Comparison of ENCODE assay signal across 8 cellular contexts in the genomic region with DNA sequence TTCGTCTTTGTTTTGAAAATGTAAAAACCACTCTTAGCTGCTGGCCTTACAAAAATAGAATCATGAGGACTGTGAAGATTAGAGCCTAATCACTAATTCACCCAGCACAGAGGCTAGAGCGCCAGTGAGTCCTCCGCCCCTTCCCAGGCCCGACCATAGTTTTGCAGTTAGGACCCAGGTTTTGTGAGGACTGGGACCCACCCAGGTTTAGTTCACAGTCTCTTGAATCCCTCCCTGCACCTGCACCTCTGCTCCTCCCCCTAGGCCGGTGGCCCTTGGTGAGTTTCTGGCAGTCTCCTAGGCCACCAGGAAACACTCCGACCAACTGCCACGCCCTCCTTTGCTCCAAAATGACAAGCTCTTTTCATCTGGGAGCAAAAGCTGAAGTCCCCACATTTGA.
DNase-seq lines count a peak whose midpoint lies in the region; ATAC-seq and TF ChIP-seq lines count a peak whose summit lies in the region.

No MANE protein-coding gene starts in this region.

- H3K27ac Mint-ChIP-seq in stimulated activated naive CD8-positive, alpha-beta T cell treated with anti-CD3 and anti-CD28 coated beads, Interleukin-15, amount 100 ng/mL, for 72 hours = peak overlapping the region; percentile 64 to 77

- H4K20me1 ChIP-seq in mammary epithelial cell (ENCODE audit: insufficient read depth, low read length) = no peaks in the 10 kb centered on the region

- no peaks in the 10 kb centered on the region for H3K27me3 Mint-ChIP-seq in stimulated activated naive CD8-positive, alpha-beta T cell treated with anti-CD3 and anti-CD28 coated beads, Interleukin-15, amount 100 ng/mL, for 72 hours

- no peak for TF ChIP-seq CTCF in mammary epithelial cell (conservative IDR thresholded peaks at IDR 0.05 in 1 of 2, IDR thresholded peaks at IDR 0.05 in 1 of 2; ENCODE audit: extremely low read depth in 1 of 2, insufficient read depth in 1 of 2, low read depth in 1 of 2, low read length in 2 of 2)

- H3K4me3 ChIP-seq in NT2/D1 (ENCODE audit: insufficient read length, low read depth) (peak overlapping the region; percentile 79), mammary epithelial cell (replicated peaks in 1 of 3; ENCODE audit: insufficient read depth in 1 of 3, low read depth in 2 of 3, low read length in 3 of 3) (peak overlapping the region; percentile 49 to 97 (median 94))

- H3K4me3 Mint-ChIP-seq in stimulated activated naive CD8-positive, alpha-beta T cell treated with anti-CD3 and anti-CD28 coated beads, Interleukin-15, amount 100 ng/mL, for 72 hours = peak overlapping the region; percentile 90 to 92

- intact Hi-C loops in Right ventricle myocardium inferior (cut with DNase I) = loop anchor here (5.0 kb wide), 1 partner anchor 281 kb away; the partner anchor contains the start of gene BBX
- intact Hi-C loops in cardiac septum (cut with DNase I) = loop anchor here (2.0 to 10.0 kb wide), 4 partner anchors 34 to 424 kb away; no protein-coding TSS in a partner anchor
- intact Hi-C loops in mammary epithelial cell (cut with micrococcal nuclease) = loop anchor here (1.0 kb wide), 2 partner anchors 189 to 302 kb away; no protein-coding TSS in a partner anchor

- H3K4me1 ChIP-seq in NT2/D1 (ENCODE audit: insufficient read depth, insufficient read length) = no peaks in the 10 kb centered on the region
- H3K4me1 ChIP-seq in mammary epithelial cell (ENCODE audit: insufficient read depth, low read length) = peaks cover 11% of the 10 kb centered on the region

- in situ Hi-C loops in mammary epithelial cell (cut with MboI; ENCODE audit: low sequenced_read_pairs in 2 of 2) = no loop called here

- H3K79me2 ChIP-seq in mammary epithelial cell (ENCODE audit: insufficient read depth, low read length) = peaks cover 61% of the 10 kb centered on the region

- H3K4me2 ChIP-seq in mammary epithelial cell (ENCODE audit: insufficient read depth, low read depth, low read length) = peak overlapping the region; percentile 83

- WGBS in mammary epithelial cell (ENCODE audit: low coverage, missing lambda C conversion rate) = 0% methylated on average over 7 of the region's 7 CpGs

- BruUV-seq in mammary epithelial cell (replicated peaks; lab: Mats Ljungman, UMichigan) = no TSS peak

- H3K27me3 ChIP-seq in NT2/D1 (ENCODE audit: insufficient read depth, insufficient read length) (peaks cover 26% of the 10 kb centered on the region), mammary epithelial cell (ENCODE audit: insufficient read depth, low read length) (no peaks in the 10 kb centered on the region)

- H3K9ac ChIP-seq in NT2/D1 (ENCODE audit: insufficient read length, low read depth) (peak overlapping the region; percentile 65), mammary epithelial cell (ENCODE audit: insufficient read depth, low read length) (peak overlapping the region; percentile 93)

- CTCF ChIA-PET in mammary epithelial cell (lab: Charles Lee; ENCODE audit: low non-redundant PET) = no interaction called here

- H3K9me3 Mint-ChIP-seq in stimulated activated naive CD8-positive, alpha-beta T cell treated with anti-CD3 and anti-CD28 coated beads, Interleukin-15, amount 100 ng/mL, for 72 hours = no peaks in the 10 kb centered on the region

- DNase-seq in Right ventricle myocardium inferior (ENCODE audit: missing footprints) (no peak), cardiac septum (ENCODE audit: low spot score) (no peak), NT2/D1 (ENCODE audit: low read depth, low spot score) (no peak), mammary epithelial cell (peak; percentile 71), kidney glomerular epithelial cell (lab: John Stamatoyannopoulos, UW) (peak; percentile 14), NCI-H446 treated with DMSO at 0.1 percent for 48 hours (lab: John Stamatoyannopoulos, UW) (no peak)
- DNase-seq in stimulated activated naive CD8-positive, alpha-beta T cell treated with anti-CD3 and anti-CD28 coated beads, Interleukin-15, amount 100 ng/mL, for 72 hours = peak in 1 of 2 donors; percentile 16

- H2AFZ ChIP-seq in mammary epithelial cell (ENCODE audit: low read depth, low read length) = peak overlapping the region; percentile 93

- peak overlapping the region; percentile 93 for H3K27ac ChIP-seq in mammary epithelial cell (ENCODE audit: insufficient read depth, low read depth, low read length)

- dilution Hi-C loops in mammary epithelial cell (cut with HindIII; ENCODE audit: low sequenced_read_pairs) = no loop called here

- ATAC-seq in Right ventricle myocardium inferior (peak; percentile 59), HG02678 (IDR thresholded peaks at IDR 0.05; ENCODE audit: unreplicated experiment) (peak; percentile 43)
- peak; percentile 42 for ATAC-seq in stimulated activated naive CD8-positive, alpha-beta T cell treated with anti-CD3 and anti-CD28 coated beads, Interleukin-15, amount 100 ng/mL, for 72 hours

- H3K36me3 ChIP-seq in NT2/D1 (ENCODE audit: insufficient read depth, insufficient read length, low read length) (peaks cover 4% of the 10 kb centered on the region), mammary epithelial cell (ENCODE audit: insufficient read depth, low read length) (peaks cover 5% of the 10 kb centered on the region)

- peaks cover 16% of the 10 kb centered on the region for H3K4me1 Mint-ChIP-seq in stimulated activated naive CD8-positive, alpha-beta T cell treated with anti-CD3 and anti-CD28 coated beads, Interleukin-15, amount 100 ng/mL, for 72 hours

- H3K9me3 ChIP-seq in NT2/D1 (ENCODE audit: insufficient read depth, low read length) (no peaks in the 10 kb centered on the region), mammary epithelial cell (replicated peaks; ENCODE audit: insufficient read depth, low read length) (no peaks in the 10 kb centered on the region)

Comparison
In these comparisons a context has a peak if more than half of its experiments do, and no peak if none do; other contexts are left out.
1. DNase-seq: peak in mammary epithelial cell (single experiment) and kidney glomerular epithelial cell (single experiment); none in Right ventricle myocardium inferior (single experiment), cardiac septum (single experiment), NT2/D1 (single experiment) and NCI-H446 treated with DMSO at 0.1 percent for 48 hours (single experiment).
2. Peak in every context shown above with its lines, with median percentiles within 50 percentile points of each other: ATAC-seq.